ENCODE assay signal across 11 cellular contexts in the genomic region with DNA sequence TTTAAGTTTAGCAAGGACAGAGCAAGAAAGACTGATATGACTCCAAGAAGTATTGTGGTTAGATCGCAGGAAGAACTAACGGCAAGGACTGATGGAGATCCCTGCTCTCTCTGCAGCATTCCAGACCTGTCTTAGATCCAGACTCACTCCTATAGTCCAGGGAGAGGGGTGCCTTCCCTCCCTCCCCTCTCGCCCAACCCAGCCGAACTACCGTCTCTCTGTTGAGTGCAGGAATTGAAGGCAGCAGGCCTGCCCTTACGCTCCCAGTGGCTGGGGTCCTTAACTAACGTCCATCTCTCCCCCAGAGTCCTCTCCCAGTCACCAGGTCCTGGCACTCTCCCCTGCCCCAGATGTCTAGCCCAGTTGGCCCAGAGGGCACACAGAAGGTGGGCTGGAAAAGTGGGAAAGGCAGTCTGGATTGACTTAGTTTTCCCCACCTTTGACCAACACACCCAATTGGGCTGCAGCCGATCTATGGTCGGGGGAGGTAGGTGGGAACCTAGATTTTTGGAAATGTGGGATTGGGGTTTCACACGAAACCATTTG. TPM values are rescaled to one million over a fixed set of nuclear protein-coding genes. Genes with fewer than 3 reads are reported as not detected.
DNase-seq lines count a peak whose midpoint lies in the region; ATAC-seq, FAIRE-seq and TF ChIP-seq lines count a peak whose summit lies in the region.
"Had no signal": no experiment of that assay in that cellular context is flagged by ENCODE, and none has a peak within 500 bp of the region (broad histone marks: within the 10 kb centered on the region; RNA-seq: fewer than 3 reads in every experiment).

No MANE protein-coding gene starts in this region.

- no peak overlapping the region for H2BK5ac ChIP-seq in mesenchymal stem cell (ENCODE audit: low read depth, low read length, poor library complexity, severe bottlenecking)

- peaks cover 69% of the 10 kb centered on the region for H3K4me1 Mint-ChIP-seq in brain

- H2AFZ ChIP-seq in mesenchymal stem cell (ENCODE audit: low read depth, low read length): no peak overlapping the region

- peak overlapping the region in 1 of 2 experiments; percentile 87 for H2BK12ac ChIP-seq in mesenchymal stem cell (ENCODE audit: low read length in 2 of 2)

- H3K18ac ChIP-seq in mesenchymal stem cell (ENCODE audit: low read depth in 1 of 2, low read length in 2 of 2): peak overlapping the region; percentile 37 to 88

- H3K4me1 ChIP-seq in left ventricle myocardium inferior (peaks cover 30% of the 10 kb centered on the region), mesenchymal stem cell (ENCODE audit: control insufficient read depth, insufficient read depth, low read depth, low read length) (peaks cover 54% of the 10 kb centered on the region), uterus (peaks cover 0 to 18% of the 10 kb centered on the region in 2 donors), Peyer's patch (peaks cover 7 to 29% (median 22%) of the 10 kb centered on the region in 4 donors), lower lobe of right lung (peaks cover 32% of the 10 kb centered on the region)

- H3K36me3 ChIP-seq in left ventricle myocardium inferior (no peaks in the 10 kb centered on the region), mesenchymal stem cell (ENCODE audit: control insufficient read depth in 1 of 2, insufficient read depth in 2 of 2, low read depth in 1 of 2, low read length in 2 of 2) (peaks cover 14 to 27% of the 10 kb centered on the region in 2 experiments), uterus (no peaks in the 10 kb centered on the region), Peyer's patch (no peaks in the 10 kb centered on the region), lower lobe of right lung (no peaks in the 10 kb centered on the region)
- H3K36me3 ChIP-seq: spleen had no signal

- no peak overlapping the region for H3K23ac ChIP-seq in mesenchymal stem cell (ENCODE audit: low read length in 2 of 2)

- TF ChIP-seq CTCF in left ventricle myocardium inferior (IDR thresholded peaks at IDR 0.05; ENCODE audit: borderline replicate concordance): no peak
- TF ChIP-seq CTCF in brain (conservative IDR thresholded peaks at IDR 0.05): no peak
- TF ChIP-seq CTCF in uterus (IDR thresholded peaks at IDR 0.05): no peak
- no peak for TF ChIP-seq CTCF in Peyer's patch (IDR thresholded peaks at IDR 0.05)
- no peak for TF ChIP-seq CTCF in lower lobe of right lung (IDR thresholded peaks at IDR 0.05)
- TF ChIP-seq CTCF in D721Med (IDR thresholded peaks at IDR 0.05; ENCODE audit: insufficient read depth, missing control alignments): no peak

- no peak overlapping the region for H2BK120ac ChIP-seq in mesenchymal stem cell (ENCODE audit: low read depth, low read length)

- no peak overlapping the region for H3K27ac ChIP-seq in left ventricle myocardium inferior (replicated peaks)
- no peak overlapping the region for H3K27ac ChIP-seq in mesenchymal stem cell (ENCODE audit: low read length, poor library complexity, severe bottlenecking)
- peak overlapping the region; percentile 92 for H3K27ac ChIP-seq in uterus
- H3K27ac ChIP-seq in Peyer's patch: no peak overlapping the region
- H3K27ac ChIP-seq in lower lobe of right lung: no peak overlapping the region
- H3K27ac ChIP-seq: C4-2B, spleen had no signal

- no peak overlapping the region for H3K4ac ChIP-seq in mesenchymal stem cell (ENCODE audit: low read depth in 1 of 2, low read length in 2 of 2)

- DNase-seq in Right ventricle myocardium inferior (ENCODE audit: missing footprints): peak; percentile 45
- DNase-seq in left ventricle myocardium inferior: no peak
- DNase-seq in mesenchymal stem cell: no peak
- DNase-seq in uterus: no peak
- DNase-seq in Peyer's patch: no peak
- DNase-seq in lower lobe of right lung: no peak
- DNase-seq in D721Med (ENCODE audit: insufficient read length, low spot score): no peak

- H3K27me3 Mint-ChIP-seq in brain: peaks cover 5% of the 10 kb centered on the region

- H3K9ac ChIP-seq in mesenchymal stem cell (ENCODE audit: low read length): peak overlapping the region; percentile 89

- H3K4me3 ChIP-seq in left ventricle myocardium inferior (no peak overlapping the region), mesenchymal stem cell (ENCODE audit: insufficient read depth in 1 of 2, low read depth in 1 of 2, low read length in 2 of 2) (peak overlapping the region in 1 of 2 experiments; percentile 85), uterus (peak overlapping the region; percentile 40 to 43), Peyer's patch (no peak overlapping the region), lower lobe of right lung (no peak overlapping the region)

- peak overlapping the region; percentile 70 to 90 (median 81) for H3K4me3 Mint-ChIP-seq in brain

- no peaks in the 10 kb centered on the region for H3K79me1 ChIP-seq in mesenchymal stem cell (replicated peaks; ENCODE audit: low read length, poor library complexity, severe bottlenecking)

- ATAC-seq in Right ventricle myocardium inferior (no peak), lower lobe of right lung (no peak)
- ATAC-seq: left colon had no signal

- no peak overlapping the region for H4K8ac ChIP-seq in mesenchymal stem cell (ENCODE audit: low read length)

- H3K9me3 ChIP-seq in left ventricle myocardium inferior (replicated peaks): no peaks in the 10 kb centered on the region
- H3K9me3 ChIP-seq in mesenchymal stem cell (ENCODE audit: control insufficient read depth, low read length): no peaks in the 10 kb centered on the region
- H3K9me3 ChIP-seq in uterus: no peaks in the 10 kb centered on the region
- H3K9me3 ChIP-seq in Peyer's patch: no peaks in the 10 kb centered on the region
- no peaks in the 10 kb centered on the region for H3K9me3 ChIP-seq in lower lobe of right lung
- H3K9me3 ChIP-seq: spleen had no signal

- H3K27me3 ChIP-seq in left ventricle myocardium inferior (ENCODE audit: low read depth) (peaks cover 74% of the 10 kb centered on the region), mesenchymal stem cell (ENCODE audit: control insufficient read depth in 1 of 2, insufficient read depth in 1 of 2, low read length in 2 of 2) (peaks cover 0 to 32% of the 10 kb centered on the region in 2 experiments), uterus (no peaks in the 10 kb centered on the region), Peyer's patch (no peaks in the 10 kb centered on the region), lower lobe of right lung (ENCODE audit: low read depth) (peaks cover 45% of the 10 kb centered on the region)

- H4K91ac ChIP-seq in mesenchymal stem cell (ENCODE audit: low read length): no peak overlapping the region

- FAIRE-seq in D721Med (lab: Jason Lieb, UNC): no peak

- peak overlapping the region; percentile 38 to 99 (median 86) for H3K27ac Mint-ChIP-seq in brain

- peak overlapping the region; percentile 17 for H3K4me2 ChIP-seq in mesenchymal stem cell (ENCODE audit: low read length, poor library complexity, severe bottlenecking)

- H3K9me3 Mint-ChIP-seq in brain: peaks cover 0 to 2% (median 0%) of the 10 kb centered on the region in 5 experiments

- intact Hi-C loops in Right ventricle myocardium inferior (cut with DNase I) (no loop called here), left ventricle myocardium inferior (cut with micrococcal nuclease) (no loop called here), uterus (cut with DNase I; ENCODE audit: low total_unique reads) (no loop called here), lower lobe of right lung (cut with DNase I) (no loop called here)

- peak overlapping the region; percentile 15 for H2AK5ac ChIP-seq in mesenchymal stem cell (ENCODE audit: low read length, severe bottlenecking)

- H3K14ac ChIP-seq in mesenchymal stem cell (ENCODE audit: low read length in 2 of 2): peak overlapping the region in 1 of 2 experiments; percentile 57

- no peak for TF ChIP-seq POLR2A in uterus (IDR thresholded peaks at IDR 0.05)
- TF ChIP-seq POLR2A in Peyer's patch (IDR thresholded peaks at IDR 0.05): no peak

- H3K36me3 Mint-ChIP-seq in brain: peaks cover 9% of the 10 kb centered on the region

- WGBS in mesenchymal stem cell: 44% methylated on average over 9 of the region's 10 CpGs

- no peak overlapping the region for H2BK15ac ChIP-seq in mesenchymal stem cell (ENCODE audit: low read depth, poor library complexity, severe bottlenecking)

RNA-seq across cellular contexts. Expression of a gene that starts 1.1 kb away (rescaled TPM):
- total RNA-seq in Right ventricle myocardium inferior: not detected
- 0.60 TPM for total RNA-seq in left ventricle myocardium inferior
- 10.5 TPM for polyA plus RNA-seq in brain (ENCODE audit: insufficient read depth, low read depth, low replicate concordance)
- 42.6 TPM for polyA plus RNA-seq in mesenchymal stem cell (2013, experiment 1 of 2)
- 41.2 TPM for polyA plus RNA-seq in mesenchymal stem cell (2013, experiment 2 of 2)
- total RNA-seq in uterus: 10 to 100 TPM in 3 of 4 donors, not detected in 1; 11.0 to 71.5 (median 14.3) TPM
- 1 to 10 TPM in 2 of 4 donors, not detected in 2; 3.6 to 5.0 TPM for total RNA-seq in Peyer's patch
- total RNA-seq in lower lobe of right lung: 2.1 TPM

RNA-seq across cellular contexts. Expression of a gene that starts 24.0 kb away (rescaled TPM):
- total RNA-seq in Right ventricle myocardium inferior (16.6 TPM), left ventricle myocardium inferior (18.1 TPM), uterus (10 to 100 TPM in 3 of 4 donors, 1 to 10 TPM in 1; 3.5 to 69.7 (median 29.4) TPM), Peyer's patch (10 to 100 TPM; 33.8 to 95.2 (median 64.9) TPM), lower lobe of right lung (41.0 TPM)
- polyA plus RNA-seq in brain (ENCODE audit: insufficient read depth, low read depth, low replicate concordance): 46.8 TPM
- polyA plus RNA-seq in mesenchymal stem cell (2013, experiment 1 of 2): 12.1 TPM
- polyA plus RNA-seq in mesenchymal stem cell (2013, experiment 2 of 2): 11.3 TPM

RNA-seq across cellular contexts. Expression of a gene that starts 24.3 kb away (rescaled TPM):
- total RNA-seq in Right ventricle myocardium inferior (13.1 TPM), left ventricle myocardium inferior (11.5 TPM), uterus (10 to 100 TPM in 2 of 4 donors, 1 to 10 TPM in 2; 3.6 to 24.8 (median 10.2) TPM), Peyer's patch (10 to 100 TPM; 22.4 to 47.2 (median 27.9) TPM), lower lobe of right lung (22.6 TPM)
- polyA plus RNA-seq in brain (ENCODE audit: insufficient read depth, low read depth, low replicate concordance): 41.5 TPM
- 26.8 TPM for polyA plus RNA-seq in mesenchymal stem cell (2013, experiment 1 of 2)
- polyA plus RNA-seq in mesenchymal stem cell (2013, experiment 2 of 2): 25.1 TPM

RNA-seq across cellular contexts. Expression of a gene that starts 27.0 kb away (rescaled TPM):
- total RNA-seq in Right ventricle myocardium inferior (131 TPM), left ventricle myocardium inferior (164 TPM), uterus (10 to 100 TPM in 3 of 4 donors, 1 to 10 TPM in 1; 9.7 to 70.9 (median 34.5) TPM), Peyer's patch (10 to 100 TPM in 1 of 4 donors, 1 to 10 TPM in 3; 2.8 to 25.6 (median 3.1) TPM), lower lobe of right lung (39.8 TPM)
- 12.7 TPM for polyA plus RNA-seq in brain (ENCODE audit: insufficient read depth, low read depth, low replicate concordance)
- polyA plus RNA-seq in mesenchymal stem cell (2013, experiment 1 of 2): 49.2 TPM
- polyA plus RNA-seq in mesenchymal stem cell (2013, experiment 2 of 2): 45.3 TPM

RNA-seq across cellular contexts. Expression of a gene that starts 36.6 kb away (rescaled TPM):
- total RNA-seq in Right ventricle myocardium inferior (103 TPM), left ventricle myocardium inferior (92.1 TPM), uterus (10 to 100 TPM in 3 of 4 donors, 1 to 10 TPM in 1; 8.2 to 58.5 (median 23.8) TPM), Peyer's patch (10 to 100 TPM; 15.7 to 35.8 (median 22.0) TPM), lower lobe of right lung (43.7 TPM)
- 111 TPM for polyA plus RNA-seq in brain (ENCODE audit: insufficient read depth, low read depth, low replicate concordance)
- 65.7 TPM for polyA plus RNA-seq in mesenchymal stem cell (2013, experiment 1 of 2)
- 64.7 TPM for polyA plus RNA-seq in mesenchymal stem cell (2013, experiment 2 of 2)

Comparison
In these comparisons a context has a peak if more than half of its experiments do, and no peak if none do; other contexts are left out.
1. H3K27ac ChIP-seq: peak in uterus (2 of 2); none in left ventricle myocardium inferior (single experiment), mesenchymal stem cell (single experiment), Peyer's patch (0 of 4) and lower lobe of right lung (single experiment).
2. H3K4me3 ChIP-seq: peak in uterus (2 of 2); none in left ventricle myocardium inferior (single experiment), Peyer's patch (0 of 4) and lower lobe of right lung (single experiment).